Comparison of ENCODE assay signal across 8 cellular contexts in genomic region chr14:55579724-55580400, GRCh38. TPM values are rescaled to one million over a fixed set of nuclear protein-coding genes. Genes with fewer than 3 reads are reported as not detected.
A peak's percentile ranks its signal among the peaks of the same experiment; 100 is the strongest.
DNase-seq lines count a peak whose midpoint lies in the region; ATAC-seq and TF ChIP-seq lines count a peak whose summit lies in the region.

TSS of gene KTN1 (plus strand) at chr14:55580207. CDS start at chr14:55612049, 31,842 bp downstream.

- H3K27ac Mint-ChIP-seq in nephron progenitor cell = peak within 1 kb of the TSS; percentile 98
- H3K27ac Mint-ChIP-seq in stimulated activated naive CD8-positive, alpha-beta T cell treated with anti-CD3 and anti-CD28 coated beads, Interleukin-15, amount 100 ng/mL, for 72 hours = peak within 1 kb of the TSS; percentile 92 to 97

- peaks cover 5% of the 10 kb centered on the region for H3K36me3 Mint-ChIP-seq in nephron progenitor cell (ENCODE audit: low read depth)

- in situ Hi-C loops in KBM-7 (cut with MboI; ENCODE audit: low pct_unique_long_range_greater_than_20kb, low sequenced_read_pairs) = no loop called here

- TF ChIP-seq CTCF in fibroblast of the aortic adventitia (IDR thresholded peaks at IDR 0.05; ENCODE audit: insufficient read depth, low read length) (no peak), nephron progenitor cell (IDR thresholded peaks at IDR 0.05) (no peak)

- H3K9me3 Mint-ChIP-seq in nephron progenitor cell = no peaks in the 10 kb centered on the region
- H3K9me3 Mint-ChIP-seq in stimulated activated naive CD8-positive, alpha-beta T cell treated with anti-CD3 and anti-CD28 coated beads, Interleukin-15, amount 100 ng/mL, for 72 hours = no peaks in the 10 kb centered on the region

- peaks cover 25% of the 10 kb centered on the region for H3K4me1 Mint-ChIP-seq in nephron progenitor cell
- peaks cover 20% of the 10 kb centered on the region for H3K4me1 Mint-ChIP-seq in stimulated activated naive CD8-positive, alpha-beta T cell treated with anti-CD3 and anti-CD28 coated beads, Interleukin-15, amount 100 ng/mL, for 72 hours

- peak within 1 kb of the TSS; percentile 97 for H3K4me3 Mint-ChIP-seq in nephron progenitor cell
- H3K4me3 Mint-ChIP-seq in stimulated activated naive CD8-positive, alpha-beta T cell treated with anti-CD3 and anti-CD28 coated beads, Interleukin-15, amount 100 ng/mL, for 72 hours = peak within 1 kb of the TSS; percentile 86 to 93

- peak within 1 kb of the TSS; percentile 86 for H3K4me3 ChIP-seq in fibroblast of the aortic adventitia (ENCODE audit: low read depth, low read length)

- DNase-seq in DMS79 (lab: John Stamatoyannopoulos, UW) = peak; percentile 70
- peak; percentile 78 for DNase-seq in KBM-7
- DNase-seq in SHP77 (lab: John Stamatoyannopoulos, UW) = peak; percentile 80 to 85
- DNase-seq in activated T-helper 9 cell treated with anti-CD3 and anti-CD28 coated beads, Interleukin-2, amount 50 U/mL, for 16 hours (ENCODE audit: low read depth) = peak; percentile 81
- peak; percentile 65 for DNase-seq in fibroblast of the aortic adventitia (ENCODE audit: low read depth)
- DNase-seq in nephron progenitor cell = peak; percentile 86
- DNase-seq in stimulated activated naive CD8-positive, alpha-beta T cell treated with anti-CD3 and anti-CD28 coated beads, Interleukin-15, amount 100 ng/mL, for 72 hours = peak; percentile 85 to 89

- H3K27me3 Mint-ChIP-seq in nephron progenitor cell (ENCODE audit: low read depth, poor library complexity) = peaks cover 4% of the 10 kb centered on the region
- no peaks in the 10 kb centered on the region for H3K27me3 Mint-ChIP-seq in stimulated activated naive CD8-positive, alpha-beta T cell treated with anti-CD3 and anti-CD28 coated beads, Interleukin-15, amount 100 ng/mL, for 72 hours

- ATAC-seq in GM21619 (IDR thresholded peaks at IDR 0.05; ENCODE audit: unreplicated experiment) = peak; percentile 77
- ATAC-seq in stimulated activated naive CD8-positive, alpha-beta T cell treated with anti-CD3 and anti-CD28 coated beads, Interleukin-15, amount 100 ng/mL, for 72 hours = peak; percentile 91

RNA-seq across cellular contexts. Expression of gene KTN1, which starts in this region (rescaled TPM):
- 210 and 398 TPM in 2 replicates for total RNA-seq in fibroblast of the aortic adventitia (ENCODE audit: low replicate concordance)

Comparison
In these comparisons a context has a peak if more than half of its experiments do, and no peak if none do; other contexts are left out.
1. Peak in every context shown above with its lines: DNase-seq, ATAC-seq and H3K4me3 ChIP-seq.